Comparison of ENCODE assay signal across 9 cellular contexts in the genomic region with DNA sequence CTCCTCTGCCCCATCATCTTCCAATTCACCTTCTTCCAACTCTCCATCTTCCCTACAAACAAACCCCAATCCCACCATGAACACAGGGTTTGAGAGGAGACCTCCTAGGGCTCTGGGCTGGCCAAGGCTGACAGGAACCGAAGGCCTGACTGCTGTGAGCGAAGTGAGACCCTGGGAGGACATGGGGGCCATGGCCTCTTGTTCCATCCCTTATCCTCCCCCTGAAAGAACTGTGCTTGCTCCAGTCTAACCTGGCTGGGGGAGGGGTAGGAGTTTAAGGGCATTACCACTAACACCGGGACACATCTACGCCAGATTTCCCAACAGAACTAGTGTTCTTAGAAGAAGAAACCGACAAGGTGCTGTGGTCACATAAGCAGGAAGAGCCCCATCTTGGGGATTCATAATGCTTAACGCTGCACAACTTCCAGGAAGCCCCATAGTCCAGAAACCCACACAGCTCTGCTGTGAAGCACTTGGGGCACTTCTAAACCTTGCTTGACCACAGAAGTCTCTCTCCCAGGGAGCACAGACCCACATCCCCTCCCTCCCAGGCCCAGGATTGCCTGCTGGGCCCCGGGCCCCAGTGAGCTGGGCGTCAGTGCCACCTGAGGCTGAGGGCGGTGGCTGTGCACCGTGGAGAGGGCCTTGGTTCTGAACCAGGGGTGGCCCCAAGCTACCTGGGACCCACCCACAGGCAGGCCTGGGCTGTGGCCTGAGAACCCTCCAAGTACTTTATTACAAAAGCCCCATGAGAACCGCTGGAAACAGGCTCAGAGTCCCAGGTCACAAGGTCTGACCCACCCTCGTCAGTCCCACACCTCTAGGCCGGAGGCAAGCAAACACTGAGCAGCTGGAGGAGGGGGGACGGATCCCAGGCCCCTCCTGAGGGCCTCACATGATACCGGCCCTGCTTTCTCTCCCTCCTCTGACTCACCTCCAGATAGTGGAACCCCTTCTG. TPM values are rescaled to one million over a fixed set of nuclear protein-coding genes. Genes with fewer than 3 reads are reported as not detected.
DNase-seq lines count a peak whose midpoint lies in the region; ATAC-seq and TF ChIP-seq lines count a peak whose summit lies in the region.
"Had no signal": no experiment of that assay in that cellular context is flagged by ENCODE, and none has a peak within 500 bp of the region (broad histone marks: within the 10 kb centered on the region; RNA-seq: fewer than 3 reads in every experiment).

No MANE protein-coding gene starts in this region.

- DNase-seq in KG1 (lab: John Stamatoyannopoulos, UW) (peak; percentile 44), left lung (peak; percentile 81 to 88), stomach (peak; percentile 48), NCI-H1694 treated with DMSO at 0.1 percent for 48 hours (lab: John Stamatoyannopoulos, UW) (no peak), COLO829 (ENCODE audit: low spot score) (no peak), HUDEP-2 (lab: John Stamatoyannopoulos, UW; ENCODE audit: unreplicated experiment in 76 of 76) (no peak)
- DNase-seq in activated T-helper 1 cell treated with anti-CD3 and anti-CD28 coated beads, Interleukin-12 subunit alpha, Interleukin-12 subunit beta, Interleukin-2, Interleukin-4 antibody, amounts not matched to agents 30 ng/mL and 10 ng/mL and 1 ng/mL, durations not matched to agents 14 hours and 24 hours and 36 hours (ENCODE audit: low spot score), result peak; percentile 60
- DNase-seq: NCI-H1436 had no signal

- H3K27ac ChIP-seq in left lung, result peak overlapping the region; percentile 86 to 89
- peak overlapping the region; percentile 82 to 87 (median 85) for H3K27ac ChIP-seq in stomach

- H3K4me3 ChIP-seq in left lung (no peak overlapping the region), stomach (no peak overlapping the region)

- H3K9me3 ChIP-seq in left lung (no peaks in the 10 kb centered on the region), stomach (no peaks in the 10 kb centered on the region)

- H3K36me3 Mint-ChIP-seq in activated T-helper 1 cell treated with anti-CD3 and anti-CD28 coated beads, Interleukin-12 subunit alpha, Interleukin-12 subunit beta, Interleukin-2, Interleukin-4 antibody, amounts not matched to agents 30 ng/mL and 10 ng/mL and 1 ng/mL, durations not matched to agents 14 hours and 24 hours and 36 hours (ENCODE audit: low read depth), result peaks cover 49% of the 10 kb centered on the region

- H3K4me1 Mint-ChIP-seq in activated T-helper 1 cell treated with anti-CD3 and anti-CD28 coated beads, Interleukin-12 subunit alpha, Interleukin-12 subunit beta, Interleukin-2, Interleukin-4 antibody, amounts not matched to agents 30 ng/mL and 10 ng/mL and 1 ng/mL, durations not matched to agents 14 hours and 24 hours and 36 hours (ENCODE audit: low read depth), result peaks cover 72% of the 10 kb centered on the region

- H3K27ac Mint-ChIP-seq in activated T-helper 1 cell treated with anti-CD3 and anti-CD28 coated beads, Interleukin-12 subunit alpha, Interleukin-12 subunit beta, Interleukin-2, Interleukin-4 antibody, amounts not matched to agents 30 ng/mL and 10 ng/mL and 1 ng/mL, durations not matched to agents 14 hours and 24 hours and 36 hours, result peak overlapping the region; percentile 99

- H3K36me3 ChIP-seq in left lung, result peaks cover 0 to 48% of the 10 kb centered on the region in 2 donors
- peaks cover 32 to 50% (median 44%) of the 10 kb centered on the region in 4 donors for H3K36me3 ChIP-seq in stomach

- 45 to 65% (median 46%) methylated on average over 11 to 15 of the region's 15 CpGs for WGBS in stomach, 5 donors

- intact Hi-C loops in activated T-helper 1 cell treated with anti-CD3 and anti-CD28 coated beads, Interleukin-12 subunit alpha, Interleukin-12 subunit beta, Interleukin-2, Interleukin-4 antibody, amounts not matched to agents 30 ng/mL and 10 ng/mL and 1 ng/mL, durations not matched to agents 14 hours and 24 hours and 36 hours (cut with micrococcal nuclease), result loop anchor here (1.0 to 10.0 kb wide), 7 partner anchors 12 to 310 kb away; partner anchors contain the start of genes SLC1A5, TMEM160 and ZC3H4
- intact Hi-C loops in left lung (cut with DNase I), result no loop called here
- intact Hi-C loops in stomach (cut with DNase I; ENCODE audit: low total_unique reads), result no loop called here

- ATAC-seq in left lung, result peak; percentile 77
- ATAC-seq in GM19351 (IDR thresholded peaks at IDR 0.05; ENCODE audit: unreplicated experiment), result no peak

- no peaks in the 10 kb centered on the region for H3K9me3 Mint-ChIP-seq in activated T-helper 1 cell treated with anti-CD3 and anti-CD28 coated beads, Interleukin-12 subunit alpha, Interleukin-12 subunit beta, Interleukin-2, Interleukin-4 antibody, amounts not matched to agents 30 ng/mL and 10 ng/mL and 1 ng/mL, durations not matched to agents 14 hours and 24 hours and 36 hours

- TF ChIP-seq EP300 in stomach (IDR thresholded peaks at IDR 0.05), result no peak

- no peak for TF ChIP-seq CTCF in left lung (IDR thresholded peaks at IDR 0.05)
- no peak for TF ChIP-seq CTCF in stomach (IDR thresholded peaks at IDR 0.05)

- peaks cover 12 to 65% of the 10 kb centered on the region in 2 donors for H3K4me1 ChIP-seq in left lung
- H3K4me1 ChIP-seq in stomach, result peaks cover 53 to 67% (median 63%) of the 10 kb centered on the region in 4 donors

- peak overlapping the region; percentile 93 for H3K4me3 Mint-ChIP-seq in activated T-helper 1 cell treated with anti-CD3 and anti-CD28 coated beads, Interleukin-12 subunit alpha, Interleukin-12 subunit beta, Interleukin-2, Interleukin-4 antibody, amounts not matched to agents 30 ng/mL and 10 ng/mL and 1 ng/mL, durations not matched to agents 14 hours and 24 hours and 36 hours

- H3K27me3 ChIP-seq in left lung (no peaks in the 10 kb centered on the region), stomach (no peaks in the 10 kb centered on the region)

- H3K27me3 Mint-ChIP-seq in activated T-helper 1 cell treated with anti-CD3 and anti-CD28 coated beads, Interleukin-12 subunit alpha, Interleukin-12 subunit beta, Interleukin-2, Interleukin-4 antibody, amounts not matched to agents 30 ng/mL and 10 ng/mL and 1 ng/mL, durations not matched to agents 14 hours and 24 hours and 36 hours (ENCODE audit: insufficient read depth), result no peaks in the 10 kb centered on the region

- TF ChIP-seq POLR2A in stomach (IDR thresholded peaks at IDR 0.05), result no peak

RNA-seq across cellular contexts. Expression of gene ZC3H4, which starts 18.7 kb away (rescaled TPM):
- 111 and 114 TPM in 2 replicates for total RNA-seq in activated T-helper 1 cell treated with anti-CD3 and anti-CD28 coated beads, Interleukin-12 subunit alpha, Interleukin-12 subunit beta, Interleukin-2, Interleukin-4 antibody, amounts not matched to agents 30 ng/mL and 10 ng/mL and 1 ng/mL, durations not matched to agents 14 hours and 24 hours and 36 hours
- total RNA-seq in left lung (10 to 100 TPM; 37.9 to 39.2 TPM), stomach (10 to 100 TPM; 14.7 to 78.5 (median 38.8) TPM)
- polyA plus RNA-seq in stomach, result 1 to 10 TPM; 4.7 to 8.5 (median 5.7) TPM

RNA-seq across cellular contexts. Expression of gene SAE1, which starts 35.8 kb away (rescaled TPM):
- total RNA-seq in activated T-helper 1 cell treated with anti-CD3 and anti-CD28 coated beads, Interleukin-12 subunit alpha, Interleukin-12 subunit beta, Interleukin-2, Interleukin-4 antibody, amounts not matched to agents 30 ng/mL and 10 ng/mL and 1 ng/mL, durations not matched to agents 14 hours and 24 hours and 36 hours, result 141 and 142 TPM in 2 replicates
- total RNA-seq in left lung (10 to 100 TPM; 67.7 to 73.8 TPM), stomach (100 to 1,000 TPM in 1 of 5 donors, 10 to 100 TPM in 4; 16.2 to 373 (median 38.7) TPM)
- polyA plus RNA-seq in stomach, result 10 to 100 TPM; 37.8 to 53.9 (median 48.4) TPM

RNA-seq across cellular contexts. Expression of gene TMEM160, which starts 46.4 kb away (rescaled TPM):
- 51.0 and 52.1 TPM in 2 replicates for total RNA-seq in activated T-helper 1 cell treated with anti-CD3 and anti-CD28 coated beads, Interleukin-12 subunit alpha, Interleukin-12 subunit beta, Interleukin-2, Interleukin-4 antibody, amounts not matched to agents 30 ng/mL and 10 ng/mL and 1 ng/mL, durations not matched to agents 14 hours and 24 hours and 36 hours
- total RNA-seq in left lung (10 to 100 TPM; 31.6 to 33.5 TPM), stomach (100 to 1,000 TPM in 1 of 5 donors, 10 to 100 TPM in 2, 1 to 10 TPM in 1, not detected in 1; 7.0 to 232 (median 23.9) TPM)
- polyA plus RNA-seq in stomach, result 10 to 100 TPM in 2 of 3 donors, 1 to 10 TPM in 1; 5.4 to 76.1 (median 59.0) TPM

Comparison
In these comparisons a context has a peak if more than half of its experiments do, and no peak if none do; other contexts are left out.
1. DNase-seq: peak in KG1 (single experiment), activated T-helper 1 cell treated with anti-CD3 and anti-CD28 coated beads, Interleukin-12 subunit alpha, Interleukin-12 subunit beta, Interleukin-2, Interleukin-4 antibody, amounts not matched to agents 30 ng/mL and 10 ng/mL and 1 ng/mL, durations not matched to agents 14 hours and 24 hours and 36 hours (single experiment), left lung (2 of 2) and stomach (single experiment); none in NCI-H1694 treated with DMSO at 0.1 percent for 48 hours (single experiment), COLO829 (single experiment) and HUDEP-2 (0 of 76).